Comparison of ENCODE assay signal across 14 cellular contexts in genomic region chr2:109475531-109476210, GRCh38.
A peak's percentile ranks its signal among the peaks of the same experiment; 100 is the strongest.
DNase-seq lines count a peak whose midpoint lies in the region; ATAC-seq and TF ChIP-seq lines count a peak whose summit lies in the region.
"Had no signal": no experiment of that assay in that cellular context is flagged by ENCODE, and none has a peak within 500 bp of the region (broad histone marks: within the 10 kb centered on the region; RNA-seq: fewer than 3 reads in every experiment).

No MANE protein-coding gene starts in this region.

- ATAC-seq in activated T-cell treated with anti-CD3 and anti-CD28 coated beads, Interleukin-2, amount 50 U/mL, for 72 hours (replicated peaks in 1 of 2), result peak; percentile 86 to 91
- ATAC-seq in activated T-cell treated with anti-CD3 and anti-CD28 coated beads, Interleukin-2, amount 50 U/mL, for 4 hours, result no peak
- peak; percentile 68 for ATAC-seq in stimulated activated effector memory CD8-positive, alpha-beta T cell treated with anti-CD3 and anti-CD28 coated beads, Interleukin-12 subunit alpha, Interleukin-12 subunit beta, amount 100 ng/mL, for 72 hours
- no peak for ATAC-seq in body of pancreas

- H3K4me1 ChIP-seq in colonic mucosa (no peaks in the 10 kb centered on the region), body of pancreas (peaks cover 7% of the 10 kb centered on the region)

- no peaks in the 10 kb centered on the region for H3K9me3 Mint-ChIP-seq in activated T-cell treated with anti-CD3 and anti-CD28 coated beads, Interleukin-2, amount 50 U/mL, for 72 hours
- H3K9me3 Mint-ChIP-seq in activated T-cell treated with anti-CD3 and anti-CD28 coated beads, Interleukin-2, amount 50 U/mL, for 4 hours, result no peaks in the 10 kb centered on the region
- no peaks in the 10 kb centered on the region for H3K9me3 Mint-ChIP-seq in stimulated activated effector memory CD8-positive, alpha-beta T cell treated with anti-CD3 and anti-CD28 coated beads, Interleukin-12 subunit alpha, Interleukin-12 subunit beta, amount 100 ng/mL, for 72 hours

- H3K27me3 Mint-ChIP-seq in activated T-cell treated with anti-CD3 and anti-CD28 coated beads, Interleukin-2, amount 50 U/mL, for 72 hours (ENCODE audit: low read depth), result no peaks in the 10 kb centered on the region
- H3K27me3 Mint-ChIP-seq in activated T-cell treated with anti-CD3 and anti-CD28 coated beads, Interleukin-2, amount 50 U/mL, for 4 hours (ENCODE audit: low read depth), result peaks cover 1% of the 10 kb centered on the region

- H3K36me3 Mint-ChIP-seq in activated T-cell treated with anti-CD3 and anti-CD28 coated beads, Interleukin-2, amount 50 U/mL, for 72 hours (ENCODE audit: insufficient read depth in 2 of 2), result no peaks in the 10 kb centered on the region
- no peaks in the 10 kb centered on the region for H3K36me3 Mint-ChIP-seq in activated T-cell treated with anti-CD3 and anti-CD28 coated beads, Interleukin-2, amount 50 U/mL, for 4 hours (ENCODE audit: insufficient read depth)
- no peaks in the 10 kb centered on the region for H3K36me3 Mint-ChIP-seq in stimulated activated effector memory CD8-positive, alpha-beta T cell treated with anti-CD3 and anti-CD28 coated beads, Interleukin-12 subunit alpha, Interleukin-12 subunit beta, amount 100 ng/mL, for 72 hours
- H3K36me3 Mint-ChIP-seq: memory B cell had no signal

- DNase-seq in activated T-cell treated with anti-CD3 and anti-CD28 coated beads, Interleukin-2, amount 50 U/mL, for 72 hours, result peak; percentile 12 to 30
- no peak for DNase-seq in activated T-cell treated with anti-CD3 and anti-CD28 coated beads, Interleukin-2, amount 50 U/mL, for 4 hours
- DNase-seq in Kasumi-1 (lab: John Stamatoyannopoulos, UW) (peak; percentile 31 to 33), epithelial cell of prostate (ENCODE audit: low read depth, low spot score) (peak; percentile 76), colonic mucosa (no peak), body of pancreas (no peak), NCI-H1092 treated with DMSO at 0.1 percent for 48 hours (lab: John Stamatoyannopoulos, UW) (no peak)
- DNase-seq in stimulated activated effector memory CD8-positive, alpha-beta T cell treated with anti-CD3 and anti-CD28 coated beads, Interleukin-12 subunit alpha, Interleukin-12 subunit beta, amount 100 ng/mL, for 72 hours (ENCODE audit: low spot score in 2 of 2), result no peak
- DNase-seq: KBM-7, NCI-H526 treated with DMSO at 0.1 percent for 48 hours, sigmoid colon had no signal

- H3K4me1 Mint-ChIP-seq in activated T-cell treated with anti-CD3 and anti-CD28 coated beads, Interleukin-2, amount 50 U/mL, for 72 hours (ENCODE audit: low read depth), result peaks cover 6% of the 10 kb centered on the region
- H3K4me1 Mint-ChIP-seq in activated T-cell treated with anti-CD3 and anti-CD28 coated beads, Interleukin-2, amount 50 U/mL, for 4 hours (ENCODE audit: low read depth), result no peaks in the 10 kb centered on the region
- peaks cover under 1% of the 10 kb centered on the region for H3K4me1 Mint-ChIP-seq in stimulated activated effector memory CD8-positive, alpha-beta T cell treated with anti-CD3 and anti-CD28 coated beads, Interleukin-12 subunit alpha, Interleukin-12 subunit beta, amount 100 ng/mL, for 72 hours
- H3K4me1 Mint-ChIP-seq: memory B cell had no signal

- intact Hi-C loops in colonic mucosa (cut with DNase I) (no loop called here), body of pancreas (cut with DNase I) (no loop called here)

- H3K4me3 ChIP-seq in colonic mucosa, result no peak overlapping the region
- H3K4me3 ChIP-seq in body of pancreas, result no peak overlapping the region
- H3K4me3 ChIP-seq: cardiac muscle cell, sigmoid colon had no signal

- H3K27ac Mint-ChIP-seq in activated T-cell treated with anti-CD3 and anti-CD28 coated beads, Interleukin-2, amount 50 U/mL, for 72 hours, result no peak overlapping the region
- H3K27ac Mint-ChIP-seq in stimulated activated effector memory CD8-positive, alpha-beta T cell treated with anti-CD3 and anti-CD28 coated beads, Interleukin-12 subunit alpha, Interleukin-12 subunit beta, amount 100 ng/mL, for 72 hours, result no peak overlapping the region
- H3K27ac Mint-ChIP-seq: B cell, memory B cell had no signal

- no peak overlapping the region for H3K4me3 Mint-ChIP-seq in activated T-cell treated with anti-CD3 and anti-CD28 coated beads, Interleukin-2, amount 50 U/mL, for 72 hours
- H3K4me3 Mint-ChIP-seq in activated T-cell treated with anti-CD3 and anti-CD28 coated beads, Interleukin-2, amount 50 U/mL, for 4 hours, result no peak overlapping the region
- no peak overlapping the region for H3K4me3 Mint-ChIP-seq in stimulated activated effector memory CD8-positive, alpha-beta T cell treated with anti-CD3 and anti-CD28 coated beads, Interleukin-12 subunit alpha, Interleukin-12 subunit beta, amount 100 ng/mL, for 72 hours
- H3K4me3 Mint-ChIP-seq: B cell, memory B cell had no signal

- TF ChIP-seq POLR2A in body of pancreas (IDR thresholded peaks at IDR 0.05), result no peak

- H3K27ac ChIP-seq in epithelial cell of prostate (peak overlapping the region; percentile 22), colonic mucosa (no peak overlapping the region), body of pancreas (no peak overlapping the region)
- H3K27ac ChIP-seq: cardiac muscle cell, sigmoid colon had no signal

- H3K36me3 ChIP-seq in colonic mucosa (no peaks in the 10 kb centered on the region), body of pancreas (replicated peaks in 1 of 2; ENCODE audit: insufficient read depth in 1 of 2, low read depth in 2 of 2) (no peaks in the 10 kb centered on the region)
- H3K36me3 ChIP-seq: cardiac muscle cell had no signal

- H3K27me3 ChIP-seq in colonic mucosa (no peaks in the 10 kb centered on the region), body of pancreas (no peaks in the 10 kb centered on the region)
- H3K27me3 ChIP-seq: cardiac muscle cell, sigmoid colon had no signal

- H3K9me3 ChIP-seq in colonic mucosa (no peaks in the 10 kb centered on the region), body of pancreas (no peaks in the 10 kb centered on the region)
- H3K9me3 ChIP-seq: sigmoid colon had no signal

- no peak for TF ChIP-seq CTCF in colonic mucosa (IDR thresholded peaks at IDR 0.05)
- no peak for TF ChIP-seq CTCF in body of pancreas (IDR thresholded peaks at IDR 0.05)

- no peak overlapping the region for H3K9ac ChIP-seq in colonic mucosa (ENCODE audit: low read depth in 2 of 2, low read length in 2 of 2)

- WGBS in body of pancreas, 2 donors, result 74 to 84% methylated on average over 4 to 6 of the region's 6 CpGs

Comparison
In these comparisons a context has a peak if more than half of its experiments do, and no peak if none do; other contexts are left out.
1. ATAC-seq: peak in activated T-cell treated with anti-CD3 and anti-CD28 coated beads, Interleukin-2, amount 50 U/mL, for 72 hours (2 of 2) and stimulated activated effector memory CD8-positive, alpha-beta T cell treated with anti-CD3 and anti-CD28 coated beads, Interleukin-12 subunit alpha, Interleukin-12 subunit beta, amount 100 ng/mL, for 72 hours (single experiment); none in activated T-cell treated with anti-CD3 and anti-CD28 coated beads, Interleukin-2, amount 50 U/mL, for 4 hours (0 of 2) and body of pancreas (single experiment).
2. DNase-seq: peak in activated T-cell treated with anti-CD3 and anti-CD28 coated beads, Interleukin-2, amount 50 U/mL, for 72 hours (2 of 2), Kasumi-1 (2 of 2) and epithelial cell of prostate (single experiment); none in activated T-cell treated with anti-CD3 and anti-CD28 coated beads, Interleukin-2, amount 50 U/mL, for 4 hours (single experiment), stimulated activated effector memory CD8-positive, alpha-beta T cell treated with anti-CD3 and anti-CD28 coated beads, Interleukin-12 subunit alpha, Interleukin-12 subunit beta, amount 100 ng/mL, for 72 hours (0 of 2), colonic mucosa (single experiment), body of pancreas (0 of 4) and NCI-H1092 treated with DMSO at 0.1 percent for 48 hours (single experiment).